ENCODE assay signal across 28 cellular contexts in the genomic region with DNA sequence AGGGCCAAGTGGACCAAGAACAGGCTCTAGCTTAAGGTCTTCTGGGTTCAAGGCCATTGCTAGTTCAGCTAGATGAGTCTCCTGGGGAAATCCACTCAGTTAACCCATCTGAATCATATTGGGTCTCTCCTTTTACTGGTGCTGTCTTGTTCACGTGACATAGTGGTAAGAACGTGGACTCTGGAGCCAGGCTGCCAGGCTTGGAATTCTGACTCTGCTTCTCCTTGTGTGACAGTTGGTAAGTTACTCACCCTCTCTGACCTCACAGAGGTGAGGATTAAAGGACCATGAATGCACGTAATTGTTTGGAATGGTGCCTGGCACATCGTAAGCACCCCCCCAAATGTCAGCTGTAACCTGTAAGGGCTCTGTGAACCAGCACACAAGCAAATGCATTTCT. TPM values are rescaled to one million over a fixed set of nuclear protein-coding genes. Genes with fewer than 3 reads are reported as not detected.
"Had no signal": no experiment of that assay in that cellular context is flagged by ENCODE, and none has a peak within 500 bp of the region (broad histone marks: within the 10 kb centered on the region; RNA-seq: fewer than 3 reads in every experiment).

No MANE protein-coding gene starts in this region.

- H3K4me2 ChIP-seq: KMS-11, PC-9, SK-N-SH had no signal

- FAIRE-seq: astrocyte had no signal

- H3K4me3 ChIP-seq: cardiac muscle cell, PC-9, SJCRH30 had no signal

- ATAC-seq: activated naive CD8-positive, alpha-beta T cell treated with anti-CD3 and anti-CD28 coated beads, Interleukin-2, amount 50 U/mL, for 24 hours; activated T-cell treated with anti-CD3 and anti-CD28 coated beads, Interleukin-2, amount 50 U/mL, for 4 hours had no signal

- H3K36me3 ChIP-seq: brain microvascular endothelial cell, cardiac muscle cell, SJCRH30 had no signal

- H3K27ac ChIP-seq: brain microvascular endothelial cell, cardiac muscle cell, KMS-11, PC-9, SJCRH30 had no signal

- H2AFZ ChIP-seq: PC-9 had no signal

- DNase-seq: activated B cell treated with CpG ODN at 0.5 μM for 24 hours; activated CD4-positive, alpha-beta T cell treated with anti-CD3 and anti-CD28 coated beads for 1 hour; activated CD4-positive, alpha-beta T cell treated with anti-CD3 and anti-CD28 coated beads, Interleukin-2, amount 10 ng/mL, durations not matched to agents 24 days and 14 days; activated CD4-positive, alpha-beta T cell treated with anti-CD3 and anti-CD28 coated beads, Interleukin-2, amount 50 U/mL, for 48 hours; activated effector memory CD4-positive, alpha-beta T cell treated with anti-CD3 and anti-CD28 coated beads, Interleukin-2, amount 50 U/mL, for 16 hours; activated naive CD4-positive, alpha-beta T cell treated with Interleukin-2 at 50 U/mL for 16 hours; activated naive CD8-positive, alpha-beta T cell treated with anti-CD3 and anti-CD28 coated beads, Interleukin-2, amount 50 U/mL, for 24 hours; activated T-cell treated with anti-CD3 and anti-CD28 coated beads, Interleukin-2, amount 50 U/mL, for 4 hours; amniotic stem cell; brain microvascular endothelial cell; MM.1S; NCI-H1105; NCI-H1436; NCI-H1694 treated with DMSO at 0.1 percent for 48 hours; NCI-H2029 treated with DMSO at 0.1 percent for 48 hours; NCI-H446; NCI-H524; PC-9; Right ventricle myocardium superior; RPMI8226; SJCRH30; SK-N-SH; T-helper 1 cell had no signal

- H3K9me3 ChIP-seq: SJCRH30, SK-N-SH had no signal

- H3K27me3 ChIP-seq: cardiac muscle cell had no signal

- H3K9ac ChIP-seq: KMS-11, SK-N-SH had no signal

RNA-seq across cellular contexts. Expression of a gene that starts 46.1 kb away (rescaled TPM):
- total RNA-seq: activated B cell treated with CpG ODN at 0.5 μM for 24 hours; activated CD4-positive, alpha-beta T cell treated with anti-CD3 and anti-CD28 coated beads, Interleukin-2, amount 10 ng/mL, durations not matched to agents 24 days and 14 days; activated naive CD4-positive, alpha-beta T cell treated with anti-CD3 and anti-CD28 coated beads, Interleukin-2, amount 50 U/mL, for 72 hours; activated T-cell treated with anti-CD3 and anti-CD28 coated beads, Interleukin-2, amount 50 U/mL, for 4 hours; astrocyte; cardiac muscle cell; PC-9; Right ventricle myocardium superior; SJCRH30; T-helper 2 cell treated with Interferon-gamma antibody and Interleukin-4, amounts not matched to agents 100 ng/mL and 5 ng/mL, for 36 hours had no signal
